ENCODE assay signal across 11 cellular contexts in genomic region chr3:150107429-150108175, GRCh38.
A peak's percentile ranks its signal among the peaks of the same experiment; 100 is the strongest.
DNase-seq lines count a peak whose midpoint lies in the region; ATAC-seq, FAIRE-seq and TF ChIP-seq lines count a peak whose summit lies in the region.
"Had no signal": no experiment of that assay in that cellular context is flagged by ENCODE, and none has a peak within 500 bp of the region (broad histone marks: within the 10 kb centered on the region; RNA-seq: fewer than 3 reads in every experiment).

No MANE protein-coding gene starts in this region.

- H4K5ac ChIP-seq in mesendoderm (ENCODE audit: low read length): no peak overlapping the region

- TF ChIP-seq POLR2A in A549 (IDR thresholded peaks at IDR 0.05; ENCODE audit: low read length) (no peak), lower leg skin (IDR thresholded peaks at IDR 0.05) (no peak)

- CTCF ChIA-PET in A549 (lab: Yijun Ruan, JAX): interaction anchor here (0.9 to 1.3 kb wide), 4 partner anchors 21 to 294 kb away, joined by 3 read pairs; no protein-coding TSS in a partner anchor
- CTCF ChIA-PET in activated CD8-positive, alpha-beta memory T cell treated with anti-CD3 and anti-CD28 coated beads, Interleukin-2, amount 10 ng/mL, durations not matched to agents 7 days and 5 days (lab: Charles Lee): no interaction called here

- peaks cover 20% of the 10 kb centered on the region for H3K4me1 ChIP-seq in A549
- H3K4me1 ChIP-seq in mesendoderm (ENCODE audit: control insufficient read depth, low read depth, low read length): peaks cover 10% of the 10 kb centered on the region

- FAIRE-seq in A549 (lab: Jason Lieb, UNC): no peak

- H3K18ac ChIP-seq in mesendoderm (ENCODE audit: low read length): peak overlapping the region; percentile 91

- H3K9me3 Mint-ChIP-seq in HFFc6: no peaks in the 10 kb centered on the region
- no peaks in the 10 kb centered on the region for H3K9me3 Mint-ChIP-seq in activated CD8-positive, alpha-beta memory T cell treated with anti-CD3 and anti-CD28 coated beads, Interleukin-2, amount 10 ng/mL, durations not matched to agents 7 days and 5 days (ENCODE audit: low read depth)
- H3K9me3 Mint-ChIP-seq: activated CD8-positive, alpha-beta T cell treated with anti-CD3 and anti-CD28 coated beads for 36 hours had no signal

- H3K27me3 ChIP-seq in WERI-Rb-1 (ENCODE audit: insufficient read depth, low read depth, severe bottlenecking) (no peaks in the 10 kb centered on the region), mesendoderm (ENCODE audit: insufficient read depth, low read length, poor library complexity) (no peaks in the 10 kb centered on the region)

- no peaks in the 10 kb centered on the region for H3K79me1 ChIP-seq in mesendoderm (ENCODE audit: low read length)

- no peaks in the 10 kb centered on the region; the same call in 1 of the 2 replicates for H3K36me3 Mint-ChIP-seq in HFFc6 (ENCODE audit: low read depth)
- H3K36me3 Mint-ChIP-seq in activated CD8-positive, alpha-beta memory T cell treated with anti-CD3 and anti-CD28 coated beads, Interleukin-2, amount 10 ng/mL, durations not matched to agents 7 days and 5 days: no peaks in the 10 kb centered on the region
- H3K36me3 Mint-ChIP-seq: naive thymus-derived CD8-positive, alpha-beta T cell had no signal

- H3K27ac Mint-ChIP-seq in HFFc6: peak overlapping the region; percentile 84
- H3K27ac Mint-ChIP-seq in activated CD8-positive, alpha-beta memory T cell treated with anti-CD3 and anti-CD28 coated beads, Interleukin-2, amount 10 ng/mL, durations not matched to agents 7 days and 5 days: no peak overlapping the region
- H3K27ac Mint-ChIP-seq: activated CD8-positive, alpha-beta T cell treated with anti-CD3 and anti-CD28 coated beads for 36 hours; naive thymus-derived CD8-positive, alpha-beta T cell had no signal

- H2AK5ac ChIP-seq in mesendoderm (ENCODE audit: low read length): no peak overlapping the region

- H3K23ac ChIP-seq in mesendoderm (ENCODE audit: low read length): no peak overlapping the region

- peak; percentile 38 to 55; a peak in 4 of 6 replicates for ATAC-seq in A549
- ATAC-seq in activated CD8-positive, alpha-beta memory T cell treated with anti-CD3 and anti-CD28 coated beads, Interleukin-2, amount 10 ng/mL, durations not matched to agents 7 days and 5 days: no peak
- ATAC-seq: activated CD8-positive, alpha-beta T cell treated with anti-CD3 and anti-CD28 coated beads for 36 hours; left ventricle myocardium superior; naive thymus-derived CD8-positive, alpha-beta T cell had no signal

- intact Hi-C loops in lower leg skin (cut with DNase I; ENCODE audit: low total_unique reads): no loop called here

- H3K27ac ChIP-seq in A549 (peak overlapping the region; percentile 12 to 65; a peak in 3 of 6 replicates), WERI-Rb-1 (peak overlapping the region; percentile 56), mesendoderm (ENCODE audit: low read depth, low read length) (peak overlapping the region; percentile 56)

- no peak overlapping the region for H2BK15ac ChIP-seq in mesendoderm (replicated peaks; ENCODE audit: low read depth)

- H3K9me3 ChIP-seq in A549 (no peaks in the 10 kb centered on the region), WERI-Rb-1 (ENCODE audit: severe bottlenecking) (no peaks in the 10 kb centered on the region)

- no peak overlapping the region for H4K8ac ChIP-seq in mesendoderm (ENCODE audit: low read depth, low read length)

- WGBS in A549 (ENCODE audit: missing lambda C conversion rate): 64% methylated on average over 5 of the region's 5 CpGs
- WGBS in mesendoderm (ENCODE audit: extremely low coverage, insufficient coverage, low lambda C conversion rate): no CpG with 5 or more reads among the region's 5 CpGs
- WGBS in lower leg skin, 2 donors: 76 to 86% methylated on average over 5 of the region's 5 CpGs

- H3K36me3 ChIP-seq in WERI-Rb-1 (no peaks in the 10 kb centered on the region), mesendoderm (ENCODE audit: control insufficient read depth, insufficient read depth, low read length) (no peaks in the 10 kb centered on the region)

- TF ChIP-seq EP300 in A549 (IDR thresholded peaks at IDR 0.05): no peak

- H3K9ac ChIP-seq in mesendoderm (ENCODE audit: low read length): no peak overlapping the region

- H3K56ac ChIP-seq in mesendoderm (ENCODE audit: low read length): peak overlapping the region; percentile 40

- H3K4me1 Mint-ChIP-seq in HFFc6 (ENCODE audit: low read depth): peaks cover 53% of the 10 kb centered on the region
- H3K4me1 Mint-ChIP-seq in activated CD8-positive, alpha-beta memory T cell treated with anti-CD3 and anti-CD28 coated beads, Interleukin-2, amount 10 ng/mL, durations not matched to agents 7 days and 5 days: no peaks in the 10 kb centered on the region

- POLR2A ChIA-PET in A549 (lab: Yijun Ruan, JAX): no interaction called here

- DNase-seq in A549 (ENCODE audit: low read depth in 1 of 2, low spot score in 1 of 2): no peak
- no peak for DNase-seq in HFFc6
- DNase-seq in WERI-Rb-1: peak; percentile 11
- peak; percentile 62 for DNase-seq in mesendoderm
- no peak for DNase-seq in activated CD8-positive, alpha-beta memory T cell treated with anti-CD3 and anti-CD28 coated beads, Interleukin-2, amount 10 ng/mL, durations not matched to agents 7 days and 5 days
- no peak for DNase-seq in OCI-M1 (lab: John Stamatoyannopoulos, UW)
- DNase-seq in NCI-H524 (lab: John Stamatoyannopoulos, UW): no peak
- no peak for DNase-seq in lower leg skin (ENCODE audit: low spot score in 2 of 2)
- DNase-seq: activated CD8-positive, alpha-beta T cell treated with anti-CD3 and anti-CD28 coated beads for 36 hours; left ventricle myocardium superior; naive thymus-derived CD8-positive, alpha-beta T cell had no signal

- no peak overlapping the region for H2BK120ac ChIP-seq in mesendoderm (ENCODE audit: low read depth, low read length)

- TF ChIP-seq CTCF in A549 (IDR thresholded peaks at IDR 0.05) (no peak), HFFc6 (IDR thresholded peaks at IDR 0.05) (no peak), WERI-Rb-1 (IDR thresholded peaks at IDR 0.05; ENCODE audit: low read depth, low read length) (no peak), lower leg skin (IDR thresholded peaks at IDR 0.05) (no peak)

- H3K4ac ChIP-seq in mesendoderm (ENCODE audit: low read depth, low read length): peak overlapping the region; percentile 45

- H3K4me3 Mint-ChIP-seq in HFFc6: peak overlapping the region; percentile 28
- no peak overlapping the region for H3K4me3 Mint-ChIP-seq in activated CD8-positive, alpha-beta memory T cell treated with anti-CD3 and anti-CD28 coated beads, Interleukin-2, amount 10 ng/mL, durations not matched to agents 7 days and 5 days
- H3K4me3 Mint-ChIP-seq: activated CD8-positive, alpha-beta T cell treated with anti-CD3 and anti-CD28 coated beads for 36 hours; naive thymus-derived CD8-positive, alpha-beta T cell had no signal

- H3K27me3 Mint-ChIP-seq in HFFc6 (ENCODE audit: insufficient read depth): no peaks in the 10 kb centered on the region
- peaks cover 17% of the 10 kb centered on the region for H3K27me3 Mint-ChIP-seq in activated CD8-positive, alpha-beta memory T cell treated with anti-CD3 and anti-CD28 coated beads, Interleukin-2, amount 10 ng/mL, durations not matched to agents 7 days and 5 days

- H2BK5ac ChIP-seq in mesendoderm (ENCODE audit: low read length): no peak overlapping the region

- H3K79me2 ChIP-seq in mesendoderm (ENCODE audit: control insufficient read depth, insufficient read depth, low read length): no peaks in the 10 kb centered on the region

- H3K4me2 ChIP-seq in A549 (peak overlapping the region; percentile 56), mesendoderm (ENCODE audit: low read length) (no peak overlapping the region)

- H3K4me3 ChIP-seq in A549: no peak overlapping the region
- no peak overlapping the region for H3K4me3 ChIP-seq in WERI-Rb-1 (ENCODE audit: low read depth, low read length)
- no peak overlapping the region for H3K4me3 ChIP-seq in mesendoderm (ENCODE audit: low read length)
- H3K4me3 ChIP-seq in lower leg skin (ENCODE audit: low read depth, poor library complexity, severe bottlenecking): no peak overlapping the region

- no peak for TF ChIP-seq RAD21 in A549 (conservative IDR thresholded peaks at IDR 0.05 in 1 of 2, IDR thresholded peaks at IDR 0.05 in 1 of 2)

TF ChIP-seq in A549, 52 proteins besides CTCF, POLR2A, EP300 and RAD21:
- TF ChIP-seq MYC (IDR thresholded peaks at IDR 0.05; ENCODE audit: borderline replicate concordance, low read length) (no peak), POLR2AphosphoS2 (conservative IDR thresholded peaks at IDR 0.05; ENCODE audit: low read length) (no peak), ZSCAN20 (CRISPR knock-in tag; IDR thresholded peaks at IDR 0.05) (no peak), SREBF2 (IDR thresholded peaks at IDR 0.05) (no peak), HMGXB4 (CRISPR knock-in tag; IDR thresholded peaks at IDR 0.05; ENCODE audit: borderline replicate concordance) (no peak), FOXS1 (CRISPR knock-in tag; IDR thresholded peaks at IDR 0.05) (no peak), SMC3 (IDR thresholded peaks at IDR 0.05) (no peak), KDM1A (IDR thresholded peaks at IDR 0.05; ENCODE audit: low read depth) (no peak)
- TF ChIP-seq, protein P1, sequence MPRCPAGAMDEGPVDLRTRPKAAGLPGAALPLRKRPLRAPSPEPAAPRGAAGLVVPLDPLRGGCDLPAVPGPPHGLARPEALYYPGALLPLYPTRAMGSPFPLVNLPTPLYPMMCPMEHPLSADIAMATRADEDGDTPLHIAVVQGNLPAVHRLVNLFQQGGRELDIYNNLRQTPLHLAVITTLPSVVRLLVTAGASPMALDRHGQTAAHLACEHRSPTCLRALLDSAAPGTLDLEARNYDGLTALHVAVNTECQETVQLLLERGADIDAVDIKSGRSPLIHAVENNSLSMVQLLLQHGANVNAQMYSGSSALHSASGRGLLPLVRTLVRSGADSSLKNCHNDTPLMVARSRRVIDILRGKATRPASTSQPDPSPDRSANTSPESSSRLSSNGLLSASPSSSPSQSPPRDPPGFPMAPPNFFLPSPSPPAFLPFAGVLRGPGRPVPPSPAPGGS (IDR thresholded peaks at IDR 0.05): no peak

Comparison
In these comparisons a context has a peak if more than half of its experiments do, and no peak if none do; other contexts are left out.
1. DNase-seq: peak in WERI-Rb-1 (single experiment) and mesendoderm (single experiment); none in A549 (0 of 2), HFFc6 (single experiment), activated CD8-positive, alpha-beta memory T cell treated with anti-CD3 and anti-CD28 coated beads, Interleukin-2, amount 10 ng/mL, durations not matched to agents 7 days and 5 days (single experiment), OCI-M1 (single experiment), NCI-H524 (0 of 2) and lower leg skin (0 of 2).
2. Peak in every context shown above with its lines, with median percentiles within 50 percentile points of each other: H3K27ac ChIP-seq.